Comparison of ENCODE assay signal across 9 cellular contexts in genomic region chr3:107846282-107846852, GRCh38.
A peak's percentile ranks its signal among the peaks of the same experiment; 100 is the strongest.
DNase-seq lines count a peak whose midpoint lies in the region; ATAC-seq and TF ChIP-seq lines count a peak whose summit lies in the region.
"Had no signal": no experiment of that assay in that cellular context is flagged by ENCODE, and none has a peak within 500 bp of the region (broad histone marks: within the 10 kb centered on the region; RNA-seq: fewer than 3 reads in every experiment).

No MANE protein-coding gene starts in this region.

- H3K9me3 ChIP-seq in gastroesophageal sphincter = no peaks in the 10 kb centered on the region

- TF ChIP-seq POLR2A in NB4 (IDR thresholded peaks at IDR 0.05; ENCODE audit: extremely low read depth, insufficient read length) (no peak), gastroesophageal sphincter (IDR thresholded peaks at IDR 0.05) (no peak)

- H3K36me3 ChIP-seq in gastroesophageal sphincter = no peaks in the 10 kb centered on the region

- peak; percentile 57 for DNase-seq in GM12865 (ENCODE audit: low read depth)
- DNase-seq in NB4 (ENCODE audit: low read depth) = peak; percentile 28
- DNase-seq in activated T-cell treated with anti-CD3 and anti-CD28 coated beads, Interleukin-2, amount 50 U/mL, for 48 hours = peak; percentile 55 to 61
- peak; percentile 64 for DNase-seq in omental fat pad (ENCODE audit: low spot score)
- DNase-seq in NCI-H345 (lab: John Stamatoyannopoulos, UW) = no peak
- DNase-seq in NCI-H128 (lab: John Stamatoyannopoulos, UW; ENCODE audit: unreplicated experiment) = no peak
- DNase-seq: activated B cell treated with CpG ODN at 0.5 μM for 24 hours had no signal

- 50 to 56% methylated on average over 7 to 9 of the region's 10 CpGs for WGBS in gastroesophageal sphincter (ENCODE audit: low coverage in 1 of 2), 2 donors

- TF ChIP-seq CTCF in GM12865 (IDR thresholded peaks at IDR 0.05; ENCODE audit: insufficient read depth, low read depth, low read length, missing control alignments) (peak; percentile 65), NB4 (IDR thresholded peaks at IDR 0.05; ENCODE audit: low read depth, low read length) (peak; percentile 29), gastroesophageal sphincter (IDR thresholded peaks at IDR 0.05) (peak in 3 of 4 experiments; percentile 25 to 50 (median 30)), omental fat pad (IDR thresholded peaks at IDR 0.05) (no peak)

- no peak overlapping the region for H3K27ac ChIP-seq in gastroesophageal sphincter

- no peak overlapping the region for H3K4me3 ChIP-seq in GM12865 (ENCODE audit: low read depth, low read length)
- H3K4me3 ChIP-seq in NB4 (ENCODE audit: low read depth, low read length) = no peak overlapping the region
- no peak overlapping the region for H3K4me3 ChIP-seq in gastroesophageal sphincter

- TF ChIP-seq EP300 in gastroesophageal sphincter (IDR thresholded peaks at IDR 0.05) = no peak

- H3K27me3 ChIP-seq in gastroesophageal sphincter = no peaks in the 10 kb centered on the region

- no peaks in the 10 kb centered on the region for H3K4me1 ChIP-seq in gastroesophageal sphincter

- ATAC-seq in gastroesophageal sphincter = no peak
- ATAC-seq in omental fat pad (ENCODE audit: low FRiP score) = peak; percentile 80
- ATAC-seq in GM21381 (IDR thresholded peaks at IDR 0.05; ENCODE audit: unreplicated experiment) = no peak

Comparison
In these comparisons a context has a peak if more than half of its experiments do, and no peak if none do; other contexts are left out.
1. DNase-seq: peak in GM12865 (single experiment), NB4 (single experiment), activated T-cell treated with anti-CD3 and anti-CD28 coated beads, Interleukin-2, amount 50 U/mL, for 48 hours (2 of 2) and omental fat pad (single experiment); none in NCI-H345 (single experiment) and NCI-H128 (single experiment).
2. CTCF ChIP-seq: peak in GM12865 (single experiment), NB4 (single experiment) and gastroesophageal sphincter (3 of 4); none in omental fat pad (0 of 3).